Comparison of ENCODE assay signal across 20 cellular contexts in the genomic region with DNA sequence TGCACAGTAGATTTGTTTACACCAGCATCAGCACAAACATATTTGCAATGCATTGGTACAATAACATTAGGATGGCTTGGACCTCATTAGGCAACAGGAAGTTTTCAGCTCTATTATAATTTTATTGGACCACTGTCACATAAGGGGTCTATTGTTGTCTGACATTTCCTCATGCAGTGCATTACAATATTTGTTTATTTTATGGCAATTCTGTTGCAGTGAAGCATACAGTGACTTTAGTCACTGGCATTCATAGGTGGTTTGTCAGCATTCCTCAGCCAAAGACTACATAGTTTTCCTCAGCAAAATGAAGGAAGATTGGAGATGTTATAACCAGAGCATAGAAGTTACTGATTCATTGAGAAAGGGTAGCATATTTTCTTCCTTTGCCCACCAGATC.
DNase-seq lines count a peak whose midpoint lies in the region; ATAC-seq, FAIRE-seq and TF ChIP-seq lines count a peak whose summit lies in the region.
"Had no signal": no experiment of that assay in that cellular context is flagged by ENCODE, and none has a peak within 500 bp of the region (broad histone marks: within the 10 kb centered on the region; RNA-seq: fewer than 3 reads in every experiment).

No MANE protein-coding gene starts in this region.

- H3K18ac ChIP-seq in mesendoderm (ENCODE audit: low read length): no peak overlapping the region

- H3K36me3 ChIP-seq in bronchial epithelial cell (ENCODE audit: control insufficient read depth, insufficient read depth, low read length): no peaks in the 10 kb centered on the region
- no peaks in the 10 kb centered on the region for H3K36me3 ChIP-seq in mesendoderm (ENCODE audit: control insufficient read depth, insufficient read depth, low read length)
- H3K36me3 ChIP-seq: heart right ventricle had no signal

- CTCF ChIA-PET in HEK293T (lab: Yijun Ruan, JAX): interaction anchor here (0.6 kb wide), 1 partner anchor 9 kb away, joined by 3 read pairs; no protein-coding TSS in a partner anchor

- H3K27me3 Mint-ChIP-seq in glutamatergic neuron (ENCODE audit: unreplicated experiment): no peaks in the 10 kb centered on the region
- H3K27me3 Mint-ChIP-seq: activated CD8-positive, alpha-beta T cell treated with anti-CD3 and anti-CD28 coated beads for 36 hours; activated naive CD8-positive, alpha-beta T cell treated with anti-CD3 and anti-CD28 coated beads, Interleukin-2, amount 50 U/mL, for 24 hours had no signal

- no peak overlapping the region for H4K8ac ChIP-seq in mesendoderm (ENCODE audit: low read depth, low read length)

- peak; percentile 23 for DNase-seq in GM03348 (ENCODE audit: low spot score)
- DNase-seq in NCI-H69 (lab: John Stamatoyannopoulos, UW): peak; percentile 19
- peak; percentile 2 for DNase-seq in bronchial epithelial cell (ENCODE audit: low read depth)
- peak; percentile 2 for DNase-seq in mesendoderm
- DNase-seq in HEK293T (ENCODE audit: extremely low spot score): no peak
- DNase-seq in glutamatergic neuron: no peak
- DNase-seq: activated CD8-positive, alpha-beta T cell treated with anti-CD3 and anti-CD28 coated beads for 36 hours; activated naive CD8-positive, alpha-beta T cell treated with anti-CD3 and anti-CD28 coated beads, Interleukin-2, amount 50 U/mL, for 24 hours; activated T-cell treated with anti-CD3 and anti-CD28 coated beads, Interleukin-2, amount 50 U/mL, for 72 hours; CD8-positive, alpha-beta T cell; erythroblast; GOT3; heart right ventricle; NCI-H1417 treated with DMSO at 0.1 percent for 48 hours; nucleus accumbens had no signal

- ATAC-seq in HG03025 (IDR thresholded peaks at IDR 0.05; ENCODE audit: low FRiP score, unreplicated experiment): no peak
- no peak for ATAC-seq in HG03045 (IDR thresholded peaks at IDR 0.05; ENCODE audit: unreplicated experiment)
- ATAC-seq: activated CD8-positive, alpha-beta T cell treated with anti-CD3 and anti-CD28 coated beads for 36 hours; activated naive CD8-positive, alpha-beta T cell treated with anti-CD3 and anti-CD28 coated beads, Interleukin-2, amount 50 U/mL, for 24 hours; activated T-cell treated with anti-CD3 and anti-CD28 coated beads, Interleukin-2, amount 50 U/mL, for 72 hours; CD8-positive, alpha-beta T cell; heart right ventricle had no signal

- H3K4me2 ChIP-seq in mesendoderm (ENCODE audit: low read length): no peak overlapping the region

- FAIRE-seq in bronchial epithelial cell (lab: Jason Lieb, UNC): no peak
- FAIRE-seq: GM12891, kidney had no signal

- no peak overlapping the region for H3K4me3 Mint-ChIP-seq in glutamatergic neuron (ENCODE audit: unreplicated experiment)
- H3K4me3 Mint-ChIP-seq: activated CD8-positive, alpha-beta T cell treated with anti-CD3 and anti-CD28 coated beads for 36 hours; activated naive CD8-positive, alpha-beta T cell treated with anti-CD3 and anti-CD28 coated beads, Interleukin-2, amount 50 U/mL, for 24 hours; activated T-cell treated with anti-CD3 and anti-CD28 coated beads, Interleukin-2, amount 50 U/mL, for 72 hours; CD8-positive, alpha-beta T cell had no signal

- H3K27me3 ChIP-seq in bronchial epithelial cell (ENCODE audit: control insufficient read depth, insufficient read depth, low read length): no peaks in the 10 kb centered on the region
- no peaks in the 10 kb centered on the region for H3K27me3 ChIP-seq in mesendoderm (ENCODE audit: insufficient read depth, low read length, poor library complexity)
- H3K27me3 ChIP-seq: heart right ventricle had no signal

- peaks cover 5% of the 10 kb centered on the region for H3K4me1 Mint-ChIP-seq in glutamatergic neuron (ENCODE audit: low read depth, unreplicated experiment)
- H3K4me1 Mint-ChIP-seq: activated naive CD8-positive, alpha-beta T cell treated with anti-CD3 and anti-CD28 coated beads, Interleukin-2, amount 50 U/mL, for 24 hours had no signal

- H3K9ac ChIP-seq in mesendoderm (ENCODE audit: low read length): no peak overlapping the region

- H3K36me3 Mint-ChIP-seq in glutamatergic neuron (ENCODE audit: unreplicated experiment): no peaks in the 10 kb centered on the region
- H3K36me3 Mint-ChIP-seq: CD8-positive, alpha-beta T cell had no signal

- no peak overlapping the region for H3K4me3 ChIP-seq in bronchial epithelial cell (ENCODE audit: low read depth, low read length)
- no peak overlapping the region for H3K4me3 ChIP-seq in mesendoderm (ENCODE audit: low read length)
- H3K4me3 ChIP-seq: heart right ventricle, SK-N-MC had no signal

- no peak overlapping the region for H2AK5ac ChIP-seq in mesendoderm (ENCODE audit: low read length)

- no peaks in the 10 kb centered on the region for H3K4me1 ChIP-seq in mesendoderm (ENCODE audit: control insufficient read depth, low read depth, low read length)
- H3K4me1 ChIP-seq: heart right ventricle had no signal

- no peak overlapping the region for H3K27ac Mint-ChIP-seq in glutamatergic neuron (ENCODE audit: unreplicated experiment)
- H3K27ac Mint-ChIP-seq: activated CD8-positive, alpha-beta T cell treated with anti-CD3 and anti-CD28 coated beads for 36 hours; activated naive CD8-positive, alpha-beta T cell treated with anti-CD3 and anti-CD28 coated beads, Interleukin-2, amount 50 U/mL, for 24 hours; activated T-cell treated with anti-CD3 and anti-CD28 coated beads, Interleukin-2, amount 50 U/mL, for 72 hours; CD8-positive, alpha-beta T cell had no signal

- H4K5ac ChIP-seq in mesendoderm (ENCODE audit: low read length): no peak overlapping the region

- H3K79me1 ChIP-seq in mesendoderm (ENCODE audit: low read length): no peaks in the 10 kb centered on the region

- no peak for TF ChIP-seq CTCF in bronchial epithelial cell (IDR thresholded peaks at IDR 0.05; ENCODE audit: insufficient read depth, low read length, severe bottlenecking)
- TF ChIP-seq CTCF in glutamatergic neuron (IDR thresholded peaks at IDR 0.05; ENCODE audit: partially characterized antibody, unreplicated experiment): no peak

- H3K56ac ChIP-seq in mesendoderm (ENCODE audit: low read length): no peak overlapping the region

- no peak overlapping the region for H3K23ac ChIP-seq in mesendoderm (ENCODE audit: low read length)

- H3K4ac ChIP-seq in mesendoderm (ENCODE audit: low read depth, low read length): no peak overlapping the region

- no peaks in the 10 kb centered on the region for H3K9me3 Mint-ChIP-seq in glutamatergic neuron (ENCODE audit: unreplicated experiment)
- H3K9me3 Mint-ChIP-seq: activated CD8-positive, alpha-beta T cell treated with anti-CD3 and anti-CD28 coated beads for 36 hours had no signal

- H3K79me2 ChIP-seq in mesendoderm (ENCODE audit: control insufficient read depth, insufficient read depth, low read length): no peaks in the 10 kb centered on the region

- no peak overlapping the region for H2BK15ac ChIP-seq in mesendoderm (replicated peaks; ENCODE audit: low read depth)

- POLR2A ChIA-PET in HEK293T (lab: Yijun Ruan, JAX): no interaction called here

- H3K27ac ChIP-seq in mesendoderm (ENCODE audit: low read depth, low read length): no peak overlapping the region
- H3K27ac ChIP-seq: heart right ventricle, SK-N-MC had no signal

- H2BK5ac ChIP-seq in mesendoderm (ENCODE audit: low read length): no peak overlapping the region

- no peak overlapping the region for H2BK120ac ChIP-seq in mesendoderm (ENCODE audit: low read depth, low read length)

TF ChIP-seq in HEK293T, 16 proteins besides CTCF, POLR2A, EP300 and RAD21:
- TF ChIP-seq NFRKB (IDR thresholded peaks at IDR 0.05): no peak
- no peak for TF ChIP-seq SP1 (IDR thresholded peaks at IDR 0.05)
- no peak for TF ChIP-seq HDGF (IDR thresholded peaks at IDR 0.05; ENCODE audit: borderline replicate concordance)
- no peak for TF ChIP-seq SUZ12 (IDR thresholded peaks at IDR 0.05)
- no peak for TF ChIP-seq LEF1 (IDR thresholded peaks at IDR 0.05; ENCODE audit: borderline replicate concordance)
- no peak for TF ChIP-seq FOXM1 (IDR thresholded peaks at IDR 0.05; ENCODE audit: borderline replicate concordance)
- no peak for TF ChIP-seq FOXA1 (IDR thresholded peaks at IDR 0.05)
- no peak for TF ChIP-seq PKNOX1 (IDR thresholded peaks at IDR 0.05)
- no peak for TF ChIP-seq BHLHE40 (IDR thresholded peaks at IDR 0.05; ENCODE audit: borderline replicate concordance)
- TF ChIP-seq ELF4 (IDR thresholded peaks at IDR 0.05): no peak
- no peak for TF ChIP-seq FOXK2 (IDR thresholded peaks at IDR 0.05)
- TF ChIP-seq L3MBTL2 (conservative IDR thresholded peaks at IDR 0.05): no peak
- TF ChIP-seq ARNT (IDR thresholded peaks at IDR 0.05): no peak
- no peak for TF ChIP-seq CTBP1 (IDR thresholded peaks at IDR 0.05; ENCODE audit: borderline replicate concordance)
- no peak for TF ChIP-seq ZNF384 (IDR thresholded peaks at IDR 0.05)
- no peak for TF ChIP-seq TARDBP (IDR thresholded peaks at IDR 0.05)

Comparison
In these comparisons a context has a peak if more than half of its experiments do, and no peak if none do; other contexts are left out.
1. DNase-seq: peak in GM03348 (single experiment), NCI-H69 (single experiment), bronchial epithelial cell (single experiment) and mesendoderm (single experiment); none in HEK293T (single experiment) and glutamatergic neuron (single experiment).